Comparison of ENCODE assay signal across 18 cellular contexts in genomic region chr1:197302775-197303174, GRCh38. TPM values are rescaled to one million over a fixed set of nuclear protein-coding genes. Genes with fewer than 3 reads are reported as not detected.
DNase-seq lines count a peak whose midpoint lies in the region; ATAC-seq and TF ChIP-seq lines count a peak whose summit lies in the region.
"Had no signal": no experiment of that assay in that cellular context is flagged by ENCODE, and none has a peak within 500 bp of the region (broad histone marks: within the 10 kb centered on the region; RNA-seq: fewer than 3 reads in every experiment).

No MANE protein-coding gene starts in this region.

- H3K36me3 ChIP-seq in H7 (replicated peaks; ENCODE audit: control insufficient read depth, insufficient read depth, low read length), result no peaks in the 10 kb centered on the region
- H3K36me3 ChIP-seq: right atrium auricular region, stomach had no signal

- DNase-seq in AG04449 (ENCODE audit: low read depth, low spot score) (peak; percentile 38), HS-5 (ENCODE audit: low read depth) (peak; percentile 56), amniotic epithelial cell (ENCODE audit: low read depth) (peak; percentile 49), glomerular visceral epithelial cell (ENCODE audit: extremely low spot score) (peak; percentile 70), endothelial cell (ENCODE audit: low spot score) (no peak), H7 (no peak), CD14-positive monocyte (ENCODE audit: low spot score) (no peak)
- DNase-seq: activated CD4-positive, alpha-beta T cell treated with anti-CD3 and anti-CD28 coated beads, Interleukin-2, amount 50 U/mL, for 4 hours; activated naive CD8-positive, alpha-beta T cell treated with anti-CD3 and anti-CD28 coated beads, Interleukin-2, amount 10 ng/mL, durations not matched to agents 7 days and 5 days; activated T-cell treated with anti-CD3 and anti-CD28 coated beads, Interleukin-2, amount 50 U/mL, for 1 hour; central memory CD4-positive, alpha-beta T cell; effector CD4-positive, alpha-beta T cell; NCI-H1092 treated with DMSO at 0.1 percent for 48 hours; NCI-H774; stomach had no signal

- no peaks in the 10 kb centered on the region for H3K27me3 ChIP-seq in H7 (ENCODE audit: control insufficient read depth, insufficient read depth, low read length)
- H3K27me3 ChIP-seq: right atrium auricular region, stomach had no signal

- no peaks in the 10 kb centered on the region for H3K9me3 Mint-ChIP-seq in endothelial cell (ENCODE audit: unreplicated experiment)
- peaks cover 0 to 2% (median 0%) of the 10 kb centered on the region in 7 donors for H3K9me3 Mint-ChIP-seq in CD14-positive monocyte

- intact Hi-C loops in CD14-positive monocyte (cut with micrococcal nuclease), result no loop called here

- peaks cover 1% of the 10 kb centered on the region for H3K27me3 Mint-ChIP-seq in endothelial cell (ENCODE audit: unreplicated experiment)
- peaks cover 0 to 2% (median 0%) of the 10 kb centered on the region in 3 donors for H3K27me3 Mint-ChIP-seq in CD14-positive monocyte (ENCODE audit: low read depth in 3 of 3)

- H3K4me3 Mint-ChIP-seq in endothelial cell (ENCODE audit: unreplicated experiment) (no peak overlapping the region), CD14-positive monocyte (no peak overlapping the region)
- H3K4me3 Mint-ChIP-seq: activated naive CD8-positive, alpha-beta T cell treated with anti-CD3 and anti-CD28 coated beads, Interleukin-2, amount 10 ng/mL, durations not matched to agents 7 days and 5 days had no signal

- H3K27ac Mint-ChIP-seq in endothelial cell (ENCODE audit: unreplicated experiment) (no peak overlapping the region), CD14-positive monocyte (no peak overlapping the region)
- H3K27ac Mint-ChIP-seq: activated naive CD8-positive, alpha-beta T cell treated with anti-CD3 and anti-CD28 coated beads, Interleukin-2, amount 10 ng/mL, durations not matched to agents 7 days and 5 days had no signal

- H3K4me3 ChIP-seq in AG04449 (ENCODE audit: low read depth, low read length), result no peak overlapping the region
- H3K4me3 ChIP-seq in H7 (ENCODE audit: insufficient read depth, low read depth, low read length), result no peak overlapping the region
- H3K4me3 ChIP-seq: GM12878, right atrium auricular region, stomach had no signal

- no peaks in the 10 kb centered on the region for H3K36me3 Mint-ChIP-seq in endothelial cell (ENCODE audit: low read depth, unreplicated experiment)
- H3K36me3 Mint-ChIP-seq in CD14-positive monocyte, result no peaks in the 10 kb centered on the region
- H3K36me3 Mint-ChIP-seq: activated naive CD8-positive, alpha-beta T cell treated with anti-CD3 and anti-CD28 coated beads, Interleukin-2, amount 10 ng/mL, durations not matched to agents 7 days and 5 days had no signal

- no peak for TF ChIP-seq CTCF in AG04449 (IDR thresholded peaks at IDR 0.05; ENCODE audit: insufficient read depth, low read length, missing control alignments)
- no peak for TF ChIP-seq CTCF in endothelial cell (IDR thresholded peaks at IDR 0.05; ENCODE audit: unreplicated experiment)
- no peak for TF ChIP-seq CTCF in CD14-positive monocyte (IDR thresholded peaks at IDR 0.05)

- CTCF ChIA-PET in AG04449 (lab: Yijun Ruan, JAX), result no interaction called here

- peaks cover 4% of the 10 kb centered on the region for H3K4me1 Mint-ChIP-seq in endothelial cell (ENCODE audit: unreplicated experiment)
- no peaks in the 10 kb centered on the region for H3K4me1 Mint-ChIP-seq in CD14-positive monocyte
- H3K4me1 Mint-ChIP-seq: activated naive CD8-positive, alpha-beta T cell treated with anti-CD3 and anti-CD28 coated beads, Interleukin-2, amount 10 ng/mL, durations not matched to agents 7 days and 5 days had no signal

- no peak for ATAC-seq in HG02973 (IDR thresholded peaks at IDR 0.05; ENCODE audit: unreplicated experiment)
- ATAC-seq: GM12878 had no signal

- POLR2A ChIA-PET in AG04449 (lab: Yijun Ruan, JAX), result no interaction called here

RNA-seq across cellular contexts. Expression of gene CRB1, which starts 34.7 kb away (rescaled TPM):
- total RNA-seq in endothelial cell (ENCODE audit: unreplicated experiment), result not detected
- total RNA-seq in H7 (2014; rRNA removed; shearing (Covaris generic)), result not detected in 2 replicates
- polyA plus RNA-seq in CD14-positive monocyte, result not detected

Comparison
In these comparisons a context has a peak if more than half of its experiments do, and no peak if none do; other contexts are left out.
1. DNase-seq: peak in AG04449 (single experiment), HS-5 (single experiment), amniotic epithelial cell (single experiment) and glomerular visceral epithelial cell (single experiment); none in endothelial cell (single experiment), H7 (single experiment) and CD14-positive monocyte (single experiment).